In the genomic region with DNA sequence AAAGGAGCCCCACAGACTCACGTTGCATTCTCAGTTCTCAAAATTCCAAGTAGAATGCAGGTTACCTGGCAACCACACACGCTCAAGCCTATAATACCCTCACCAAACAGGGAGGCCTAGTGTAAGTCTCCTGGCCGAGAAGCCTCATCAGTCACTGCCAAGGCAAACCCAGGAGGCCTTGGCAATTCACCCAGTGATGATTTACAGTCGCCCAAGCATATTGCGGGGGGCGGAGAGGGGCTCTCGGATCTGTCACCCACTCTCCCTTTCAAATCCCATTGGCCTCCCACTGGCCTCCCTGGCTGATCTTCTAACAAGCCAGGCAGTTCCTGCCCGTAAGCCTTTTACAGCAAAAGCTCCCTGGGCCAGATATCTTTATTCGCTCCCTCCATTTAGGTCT, we compare ENCODE assay signal across 8 cellular contexts. TPM values are rescaled to one million over a fixed set of nuclear protein-coding genes. Genes with fewer than 3 reads are reported as not detected.
A peak's percentile ranks its signal among the peaks of the same experiment; 100 is the strongest.
DNase-seq lines count a peak whose midpoint lies in the region; ATAC-seq and TF ChIP-seq lines count a peak whose summit lies in the region.

No MANE protein-coding gene starts in this region.

- H3K9me2 ChIP-seq in OCI-LY7 (ENCODE audit: insufficient read depth, low read length): no peaks in the 10 kb centered on the region

- H3K4me1 ChIP-seq in OCI-LY7 (ENCODE audit: insufficient read depth, low read length, poor library complexity, severe bottlenecking): peaks cover 32% of the 10 kb centered on the region
- peaks cover 22 to 25% of the 10 kb centered on the region in 2 experiments for H3K4me1 ChIP-seq in neutrophil (ENCODE audit: control insufficient read depth in 1 of 2, insufficient read depth in 1 of 2, low read depth in 1 of 2, low read length in 1 of 2)

- POLR2A ChIA-PET in OCI-LY7 (lab: Charles Lee): interaction anchor here (1.6 to 2.2 kb wide), 2 partner anchors 19 to 38 kb away, joined by 4 to 12 read pairs; partner anchors contain the start of gene AKAP8

- peak overlapping the region; percentile 69 for H3K27ac ChIP-seq in OCI-LY7 (ENCODE audit: low read depth, low read length, poor library complexity, severe bottlenecking)
- peak overlapping the region; percentile 84 for H3K27ac ChIP-seq in neutrophil

- no peak overlapping the region for H2AFZ ChIP-seq in OCI-LY7 (ENCODE audit: low read length)

- no peaks in the 10 kb centered on the region for H3K27me3 ChIP-seq in neutrophil

- H3K36me3 ChIP-seq in OCI-LY7 (ENCODE audit: insufficient read depth, low read length): peaks cover 43% of the 10 kb centered on the region
- peaks cover 16% of the 10 kb centered on the region for H3K36me3 ChIP-seq in neutrophil

- peaks cover 56% of the 10 kb centered on the region for H3K79me2 ChIP-seq in OCI-LY7 (ENCODE audit: insufficient read depth, low read depth, low read length)

- TF ChIP-seq CTCF in GM12865 (IDR thresholded peaks at IDR 0.05; ENCODE audit: insufficient read depth, low read depth, low read length, missing control alignments) (no peak), OCI-LY7 (conservative IDR thresholded peaks at IDR 0.05; ENCODE audit: low read length) (no peak), epithelial cell of proximal tubule (conservative IDR thresholded peaks at IDR 0.05; ENCODE audit: low read depth, low read length) (no peak), neutrophil (IDR thresholded peaks at IDR 0.05) (no peak)

- no peaks in the 10 kb centered on the region for H3K9me3 ChIP-seq in OCI-LY7 (ENCODE audit: low read length)
- H3K9me3 ChIP-seq in neutrophil: no peaks in the 10 kb centered on the region

- peak overlapping the region; percentile 96 for H3K4me3 ChIP-seq in GM12865 (ENCODE audit: low read depth, low read length)
- peak overlapping the region; percentile 84 for H3K4me3 ChIP-seq in OCI-LY7 (ENCODE audit: low read depth, low read length, poor library complexity, severe bottlenecking)
- H3K4me3 ChIP-seq in epithelial cell of proximal tubule (ENCODE audit: low read depth, low read length): peak overlapping the region; percentile 97
- H3K4me3 ChIP-seq in neutrophil (ENCODE audit: low read depth in 1 of 2, low read length in 1 of 2): peak overlapping the region; percentile 97 to 99

- intact Hi-C loops in OCI-LY7 (cut with micrococcal nuclease; ENCODE audit: unreplicated experiment): loop anchor here (2.0 to 5.0 kb wide), 2 partner anchors 39 to 85 kb away; partner anchors contain the start of genes AKAP8 and BRD4

- DNase-seq in GM12865 (ENCODE audit: low read depth): no peak
- DNase-seq in OCI-LY7 (ENCODE audit: low spot score): peak; percentile 5
- no peak for DNase-seq in epithelial cell of proximal tubule (ENCODE audit: low read depth)
- DNase-seq in cerebellar nuclear complex (lab: John Stamatoyannopoulos, UW): no peak
- DNase-seq in DMS153 (lab: John Stamatoyannopoulos, UW): no peak
- no peak for DNase-seq in NCI-H1417 treated with DMSO at 0.1 percent for 48 hours (lab: John Stamatoyannopoulos, UW)

- no peak for ATAC-seq in GM21717 (IDR thresholded peaks at IDR 0.05; ENCODE audit: unreplicated experiment)

- BruUV-seq in OCI-LY7 (replicated peaks; lab: Mats Ljungman, UMichigan): no TSS peak

- peaks cover 23% of the 10 kb centered on the region for H4K20me1 ChIP-seq in OCI-LY7 (ENCODE audit: insufficient read depth, low read length)

- peak overlapping the region; percentile 78 for H3K4me2 ChIP-seq in OCI-LY7 (ENCODE audit: low read length)

- CTCF ChIA-PET in OCI-LY7 (lab: Charles Lee; ENCODE audit: unreplicated experiment): no interaction called here

RNA-seq across cellular contexts. Expression of gene AKAP8L, which starts 1.1 kb away (rescaled TPM):
- total RNA-seq in OCI-LY7 (2014; rRNA removed; shearing (Covaris generic)): 119 and 122 TPM in 2 replicates
- total RNA-seq in OCI-LY7 (2022) (124 and 143 TPM in 2 replicates), epithelial cell of proximal tubule (52.2 and 89.9 TPM in 2 replicates)

RNA-seq across cellular contexts. Expression of gene WIZ, which starts 32.1 kb away (rescaled TPM):
- total RNA-seq in OCI-LY7 (2014; rRNA removed; shearing (Covaris generic)): 13.5 and 16.4 TPM in 2 replicates
- total RNA-seq in OCI-LY7 (2022): 35.9 and 38.3 TPM in 2 replicates
- 19.9 and 32.5 TPM in 2 replicates for total RNA-seq in epithelial cell of proximal tubule

RNA-seq across cellular contexts. Expression of gene AKAP8, which starts 38.1 kb away (rescaled TPM):
- 22.2 and 26.4 TPM in 2 replicates for total RNA-seq in OCI-LY7 (2014; rRNA removed; shearing (Covaris generic))
- 51.3 and 52.3 TPM in 2 replicates for total RNA-seq in OCI-LY7 (2022)
- total RNA-seq in epithelial cell of proximal tubule: 14.1 and 23.8 TPM in 2 replicates

RNA-seq across cellular contexts. Expression of gene RASAL3, which starts 46.6 kb away (rescaled TPM):
- total RNA-seq in OCI-LY7 (2014; rRNA removed; shearing (Covaris generic)): 28.3 and 29.3 TPM in 2 replicates
- 52.0 and 53.3 TPM in 2 replicates for total RNA-seq in OCI-LY7 (2022)
- total RNA-seq in epithelial cell of proximal tubule: not detected in 2 replicates
